ENCODE assay signal across 1 cellular context in the genomic region with DNA sequence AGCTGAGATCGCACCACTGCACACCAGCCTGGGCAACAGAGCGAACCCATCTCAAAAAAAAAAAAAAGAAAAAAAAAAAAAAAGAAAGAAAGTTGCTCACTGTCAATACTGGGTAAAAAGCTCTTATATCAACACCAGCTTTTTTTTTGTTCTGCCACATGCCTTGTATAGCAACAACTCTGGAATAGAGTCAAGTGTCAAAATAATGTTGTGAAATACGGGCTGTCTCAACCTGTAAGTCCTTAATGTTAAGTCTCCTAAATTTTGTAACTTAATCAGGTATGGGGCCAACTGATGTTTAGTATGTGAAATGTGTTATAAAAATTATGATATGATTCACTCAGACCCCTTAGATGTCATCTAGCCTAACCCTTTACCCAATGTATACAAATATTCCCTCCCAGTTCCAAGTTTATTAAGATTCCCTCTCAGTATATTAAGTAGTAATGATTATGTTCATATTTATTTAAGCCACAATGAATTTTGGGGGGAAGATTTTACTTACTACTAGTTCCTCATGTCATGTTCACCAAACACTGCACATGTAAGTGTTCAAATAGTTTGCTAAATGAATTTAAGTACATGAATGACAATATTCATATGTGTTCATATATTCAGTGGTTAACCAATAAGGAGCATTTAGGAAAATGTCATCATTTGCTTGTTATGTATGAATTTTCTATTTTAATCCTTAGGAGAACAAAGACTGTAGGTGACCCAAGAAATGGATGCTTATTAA.
A peak's percentile ranks its signal among the peaks of the same experiment; 100 is the strongest.
TF ChIP-seq lines count a peak whose summit lies in the region.

No MANE protein-coding gene starts in this region.

TF ChIP-seq in IMR-90, 13 proteins besides CTCF, POLR2A, EP300 and RAD21:
- 0 out of 2 replicates have a peak, but pooled peaks have one; percentile 6 for TF ChIP-seq CEBPB (IDR thresholded peaks at IDR 0.05; ENCODE audit: low read depth, low read length)
- TF ChIP-seq, protein P1, sequence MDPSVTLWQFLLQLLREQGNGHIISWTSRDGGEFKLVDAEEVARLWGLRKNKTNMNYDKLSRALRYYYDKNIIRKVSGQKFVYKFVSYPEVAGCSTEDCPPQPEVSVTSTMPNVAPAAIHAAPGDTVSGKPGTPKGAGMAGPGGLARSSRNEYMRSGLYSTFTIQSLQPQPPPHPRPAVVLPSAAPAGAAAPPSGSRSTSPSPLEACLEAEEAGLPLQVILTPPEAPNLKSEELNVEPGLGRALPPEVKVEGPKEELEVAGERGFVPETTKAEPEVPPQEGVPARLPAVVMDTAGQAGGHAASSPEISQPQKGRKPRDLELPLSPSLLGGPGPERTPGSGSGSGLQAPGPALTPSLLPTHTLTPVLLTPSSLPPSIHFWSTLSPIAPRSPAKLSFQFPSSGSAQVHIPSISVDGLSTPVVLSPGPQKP (IDR thresholded peaks at IDR 0.05; ENCODE audit: borderline replicate concordance, low read depth, low read length) = no peak
